In genomic region chr9:128913048-128913900, GRCh38 we compare ENCODE assay signal across 9 cellular contexts. TPM values are rescaled to one million over a fixed set of nuclear protein-coding genes. Genes with fewer than 3 reads are reported as not detected.
DNase-seq lines count a peak whose midpoint lies in the region; ATAC-seq and TF ChIP-seq lines count a peak whose summit lies in the region.
"Had no signal": no experiment of that assay in that cellular context is flagged by ENCODE, and none has a peak within 500 bp of the region (broad histone marks: within the 10 kb centered on the region; RNA-seq: fewer than 3 reads in every experiment).

No MANE protein-coding gene starts in this region.

- H3K9me3 ChIP-seq in Caco-2, result no peaks in the 10 kb centered on the region
- no peaks in the 10 kb centered on the region for H3K9me3 ChIP-seq in psoas muscle

- CTCF ChIA-PET in Caco-2 (lab: Charles Lee) (interaction anchor here (0.9 kb wide), 1 partner anchor 95 kb away, joined by 3 read pairs; the partner anchor contains the start of gene ENDOG), WTC11 (lab: Charles Lee) (interaction anchor here (1.6 kb wide), 1 partner anchor 14 kb away, joined by 6 read pairs; no protein-coding TSS in a partner anchor)

- H3K4me3 Mint-ChIP-seq in Caco-2 (ENCODE audit: unreplicated experiment) (no peak overlapping the region), WTC11 (no peak overlapping the region)

- BruUV-seq in Caco-2 (replicated peaks; lab: Mats Ljungman, UMichigan), result no TSS peak

- H3K27me3 ChIP-seq in Caco-2 (replicated peaks; ENCODE audit: control insufficient read depth, insufficient read depth, low read length), result no peaks in the 10 kb centered on the region
- no peaks in the 10 kb centered on the region for H3K27me3 ChIP-seq in foreskin keratinocyte
- no peaks in the 10 kb centered on the region for H3K27me3 ChIP-seq in psoas muscle (ENCODE audit: insufficient read depth in 3 of 3, low read length in 2 of 3)

- H3K4me1 Mint-ChIP-seq in Caco-2 (ENCODE audit: low read depth, unreplicated experiment), result peaks cover 22% of the 10 kb centered on the region
- peaks cover 24% of the 10 kb centered on the region for H3K4me1 Mint-ChIP-seq in WTC11

- no peaks in the 10 kb centered on the region for H3K27me3 Mint-ChIP-seq in Caco-2 (ENCODE audit: insufficient read depth, unreplicated experiment)
- H3K27me3 Mint-ChIP-seq in WTC11 (ENCODE audit: low read depth), result no peaks in the 10 kb centered on the region; the same call in 1 of the 2 replicates

- H3K27ac Mint-ChIP-seq in Caco-2 (ENCODE audit: unreplicated experiment) (peak overlapping the region; percentile 81), WTC11 (peak overlapping the region; percentile 96)

- WGBS in psoas muscle, 3 donors, result 45 to 63% (median 54%) methylated on average over 13 to 15 of the region's 15 CpGs

- H3K9me3 Mint-ChIP-seq in Caco-2 (ENCODE audit: unreplicated experiment) (no peaks in the 10 kb centered on the region), WTC11 (no peaks in the 10 kb centered on the region)

- TF ChIP-seq CTCF in Caco-2 (IDR thresholded peaks at IDR 0.05; ENCODE audit: insufficient read depth in 1 of 2, low read depth in 1 of 2, low read length in 1 of 2, severe bottlenecking in 1 of 2, unreplicated experiment in 1 of 2), result no peak
- no peak for TF ChIP-seq CTCF in WTC11 (IDR thresholded peaks at IDR 0.05)
- TF ChIP-seq CTCF in foreskin keratinocyte (conservative IDR thresholded peaks at IDR 0.05), result no peak
- no peak for TF ChIP-seq CTCF in psoas muscle (IDR thresholded peaks at IDR 0.05)

- peak overlapping the region; percentile 82 for H3K27ac ChIP-seq in foreskin keratinocyte
- H3K27ac ChIP-seq in psoas muscle, result peak overlapping the region; percentile 76

- H3K36me3 ChIP-seq in Caco-2 (ENCODE audit: control insufficient read depth, insufficient read depth, low read length), result no peaks in the 10 kb centered on the region; the same call in 1 of the 2 replicates
- H3K36me3 ChIP-seq in psoas muscle (ENCODE audit: insufficient read depth in 1 of 2, low read depth in 1 of 2), result peaks cover 0 to 32% of the 10 kb centered on the region in 2 donors

- intact Hi-C loops in Caco-2 (cut with micrococcal nuclease; ENCODE audit: unreplicated experiment) (no loop called here), psoas muscle (cut with DNase I) (no loop called here), left colon (cut with DNase I, micrococcal nuclease) (no loop called here)

- H3K36me3 Mint-ChIP-seq in Caco-2 (ENCODE audit: insufficient read depth, unreplicated experiment) (peaks cover 58% of the 10 kb centered on the region), WTC11 (peaks cover 43% of the 10 kb centered on the region)

- POLR2A ChIA-PET in Caco-2 (lab: Charles Lee) (interaction anchor here (0.5 to 0.8 kb wide), 3 partner anchors 37 to 663 kb away, joined by 3 to 6 read pairs (median 3); partner anchors contain the start of gene ENDOG), WTC11 (lab: Charles Lee) (interaction anchor here (1.1 to 1.4 kb wide), 2 partner anchors 18 to 25 kb away, joined by 3 read pairs; no protein-coding TSS in a partner anchor)

- H3K4me3 ChIP-seq in Caco-2 (ENCODE audit: low read depth, low read length) (no peak overlapping the region), psoas muscle (no peak overlapping the region)

- no peak for ATAC-seq in WTC11
- ATAC-seq in foreskin keratinocyte, result no peak
- ATAC-seq in psoas muscle, result no peak
- no peak for ATAC-seq in GM21515 (IDR thresholded peaks at IDR 0.05; ENCODE audit: unreplicated experiment)
- no peak for ATAC-seq in GM18867 (IDR thresholded peaks at IDR 0.05; ENCODE audit: unreplicated experiment)
- no peak for ATAC-seq in left colon

- peaks cover 19% of the 10 kb centered on the region for H3K4me1 ChIP-seq in Caco-2
- peaks cover 27% of the 10 kb centered on the region for H3K4me1 ChIP-seq in foreskin keratinocyte
- H3K4me1 ChIP-seq in psoas muscle, result peaks cover 72% of the 10 kb centered on the region

- DNase-seq in Caco-2, result no peak
- no peak for DNase-seq in WTC11 (ENCODE audit: low spot score)
- DNase-seq in foreskin keratinocyte, result no peak
- no peak for DNase-seq in psoas muscle
- DNase-seq in left colon, result no peak
- DNase-seq in dedifferentiated amniotic fluid mesenchymal stem cell (ENCODE audit: extremely low spot score), result no peak

TF ChIP-seq in WTC11, 78 proteins besides CTCF, POLR2A, EP300 and RAD21:
- TF ChIP-seq SMAD3 (CRISPR knock-in tag; IDR thresholded peaks at IDR 0.05; ENCODE audit: borderline replicate concordance) (no peak), ZNF425 (CRISPR knock-in tag; conservative IDR thresholded peaks at IDR 0.05) (no peak)

RNA-seq across cellular contexts. Expression of gene PHYHD1, which starts 7.5 kb away (rescaled TPM):
- 0.59 and 0.63 TPM in 2 replicates for total RNA-seq in Caco-2 (2022)
- total RNA-seq in WTC11 (2021), result 14.6 to 21.3 TPM (median 20.0 TPM) in 3 replicates
- 8.2 and 12.9 TPM in 2 replicates for total RNA-seq in foreskin keratinocyte
- 11.6 and 19.9 TPM in 2 replicates for polyA plus RNA-seq in foreskin keratinocyte
- total RNA-seq in psoas muscle, result 10 to 100 TPM; 11.0 to 36.6 (median 29.9) TPM
- 10 to 100 TPM; 16.7 to 45.0 (median 20.0) TPM for polyA plus RNA-seq in psoas muscle
- 1 to 10 TPM; 1.5 to 7.1 TPM for total RNA-seq in left colon
- total RNA-seq: M059J had no signal

RNA-seq across cellular contexts. Expression of gene LRRC8A, which starts 31.3 kb away (rescaled TPM):
- total RNA-seq in Caco-2 (2022) (21.9 and 22.4 TPM in 2 replicates), WTC11 (2021) (63.8 to 83.5 TPM (median 64.5 TPM) in 3 replicates), foreskin keratinocyte (127 and 152 TPM in 2 replicates), psoas muscle (10 to 100 TPM; 12.2 to 22.4 (median 18.3) TPM), left colon (10 to 100 TPM; 21.8 to 38.3 TPM)
- polyA plus RNA-seq in foreskin keratinocyte (74.0 and 81.3 TPM in 2 replicates), psoas muscle (10 to 100 TPM; 11.6 to 71.5 (median 16.4) TPM)

RNA-seq across cellular contexts. Expression of gene KYAT1, which starts 31.5 kb away (rescaled TPM):
- total RNA-seq in Caco-2 (2022) (6.9 and 7.8 TPM in 2 replicates), WTC11 (2021) (31.4 to 34.1 TPM (median 33.0 TPM) in 3 replicates), foreskin keratinocyte (13.2 and 16.2 TPM in 2 replicates), psoas muscle (1 to 10 TPM; 6.4 to 8.9 (median 7.1) TPM), left colon (1 to 10 TPM; 2.1 TPM)
- polyA plus RNA-seq in foreskin keratinocyte (13.0 and 16.4 TPM in 2 replicates), psoas muscle (10 to 100 TPM in 1 of 3 donors, 1 to 10 TPM in 2; 7.2 to 12.0 (median 7.9) TPM)

RNA-seq across cellular contexts. Expression of gene DOLK, which starts 34.1 kb away (rescaled TPM):
- total RNA-seq in Caco-2 (2022) (25.9 and 27.2 TPM in 2 replicates), WTC11 (2021) (14.8 to 15.1 TPM (median 15.1 TPM) in 3 replicates), foreskin keratinocyte (21.1 and 21.5 TPM in 2 replicates), psoas muscle (1 to 10 TPM; 4.5 to 9.0 (median 6.5) TPM), left colon (10 to 100 TPM; 12.1 to 12.8 TPM)
- polyA plus RNA-seq in foreskin keratinocyte (20.2 and 22.0 TPM in 2 replicates), psoas muscle (10 to 100 TPM in 2 of 3 donors, 1 to 10 TPM in 1; 6.2 to 14.0 (median 12.2) TPM)

RNA-seq across cellular contexts. Expression of gene NUP188, which starts 34.2 kb away (rescaled TPM):
- total RNA-seq in Caco-2 (2022) (80.9 and 85.7 TPM in 2 replicates), WTC11 (2021) (71.3 to 98.9 TPM (median 73.5 TPM) in 3 replicates), foreskin keratinocyte (55.3 and 61.2 TPM in 2 replicates), psoas muscle (10 to 100 TPM; 17.2 to 25.9 (median 25.4) TPM), left colon (10 to 100 TPM; 19.6 to 23.6 TPM)
- polyA plus RNA-seq in foreskin keratinocyte (21.9 and 26.5 TPM in 2 replicates), psoas muscle (10 to 100 TPM in 2 of 3 donors, 1 to 10 TPM in 1; 9.8 to 28.1 (median 18.6) TPM)
